In genomic region chr17:29726721-29727252, GRCh38 we compare ENCODE assay signal across 8 cellular contexts.
DNase-seq lines count a peak whose midpoint lies in the region; ATAC-seq and TF ChIP-seq lines count a peak whose summit lies in the region.

No MANE protein-coding gene starts in this region.

- no peak for TF ChIP-seq EP300 in transverse colon (IDR thresholded peaks at IDR 0.05; ENCODE audit: low read depth)

- H3K36me3 ChIP-seq in cardiac muscle cell: no peaks in the 10 kb centered on the region
- no peaks in the 10 kb centered on the region for H3K36me3 ChIP-seq in left ventricle myocardium inferior
- H3K36me3 ChIP-seq in transverse colon: no peaks in the 10 kb centered on the region

- intact Hi-C loops in cardiac septum (cut with DNase I) (no loop called here), left ventricle myocardium inferior (cut with micrococcal nuclease) (no loop called here), transverse colon (cut with DNase I; ENCODE audit: low total_unique reads) (no loop called here), sciatic nerve (cut with DNase I) (no loop called here)

- H3K4me3 ChIP-seq in cardiac muscle cell (no peak overlapping the region), left ventricle myocardium inferior (no peak overlapping the region), transverse colon (no peak overlapping the region)

- H3K9me3 ChIP-seq in cardiac muscle cell (ENCODE audit: low read depth) (no peaks in the 10 kb centered on the region), left ventricle myocardium inferior (replicated peaks) (peaks cover 9% of the 10 kb centered on the region), transverse colon (peaks cover 0 to 4% of the 10 kb centered on the region in 2 donors)

- peaks cover 33% of the 10 kb centered on the region for H3K4me1 ChIP-seq in cardiac muscle cell (ENCODE audit: low read depth)
- peaks cover 74% of the 10 kb centered on the region for H3K4me1 ChIP-seq in left ventricle myocardium inferior
- H3K4me1 ChIP-seq in transverse colon: peaks cover 0 to 31% (median 7%) of the 10 kb centered on the region in 4 donors

- in situ Hi-C loops in transverse colon (cut with MboI; ENCODE audit: low pct_ligation_motif_present in 1 of 4, low pct_unique_long_range_greater_than_20kb in 1 of 4, low sequenced_read_pairs in 3 of 4): no loop called here

- H3K27ac ChIP-seq in cardiac muscle cell: peak overlapping the region; percentile 72
- H3K27ac ChIP-seq in left ventricle myocardium inferior (replicated peaks): peak overlapping the region; percentile 73
- peak overlapping the region in 3 of 4 donors; percentile 3 to 51 (median 6) for H3K27ac ChIP-seq in transverse colon

- H3K27me3 ChIP-seq in cardiac muscle cell (no peaks in the 10 kb centered on the region), left ventricle myocardium inferior (ENCODE audit: low read depth) (no peaks in the 10 kb centered on the region), transverse colon (no peaks in the 10 kb centered on the region)

- TF ChIP-seq CTCF in cardiac muscle cell (IDR thresholded peaks at IDR 0.05; ENCODE audit: low read depth, low read length): no peak
- no peak for TF ChIP-seq CTCF in left ventricle myocardium inferior (IDR thresholded peaks at IDR 0.05; ENCODE audit: borderline replicate concordance)
- TF ChIP-seq CTCF in transverse colon (IDR thresholded peaks at IDR 0.05): no peak

- peak in 1 of 2 donors; percentile 60 for DNase-seq in cardiac muscle cell (ENCODE audit: low read depth in 1 of 2, low spot score in 1 of 2)
- DNase-seq in cardiac septum (ENCODE audit: low spot score): no peak
- peak; percentile 9 for DNase-seq in SW480 (ENCODE audit: low spot score)
- DNase-seq in left ventricle myocardium inferior: no peak
- DNase-seq in transverse colon: no peak
- DNase-seq in sciatic nerve (ENCODE audit: low spot score): no peak
- no peak for DNase-seq in anterior cingulate cortex (lab: John Stamatoyannopoulos, UW)

- ATAC-seq in HG03354 (IDR thresholded peaks at IDR 0.05; ENCODE audit: poor library complexity, severe bottlenecking, unreplicated experiment) (no peak), sciatic nerve (no peak)

- TF ChIP-seq POLR2A in transverse colon (IDR thresholded peaks at IDR 0.05): no peak

- 40 to 50% methylated on average over 1 to 2 of the region's 2 CpGs for WGBS in transverse colon (ENCODE audit: low coverage in 1 of 2), 2 donors

Comparison
In these comparisons a context has a peak if more than half of its experiments do, and no peak if none do; other contexts are left out.
1. H3K27ac ChIP-seq: peak in every context shown above with its lines; median percentile 73 in left ventricle myocardium inferior; 72 in cardiac muscle cell; 6 in transverse colon.